1 cellular context compared by ENCODE assay signal in the genomic region with DNA sequence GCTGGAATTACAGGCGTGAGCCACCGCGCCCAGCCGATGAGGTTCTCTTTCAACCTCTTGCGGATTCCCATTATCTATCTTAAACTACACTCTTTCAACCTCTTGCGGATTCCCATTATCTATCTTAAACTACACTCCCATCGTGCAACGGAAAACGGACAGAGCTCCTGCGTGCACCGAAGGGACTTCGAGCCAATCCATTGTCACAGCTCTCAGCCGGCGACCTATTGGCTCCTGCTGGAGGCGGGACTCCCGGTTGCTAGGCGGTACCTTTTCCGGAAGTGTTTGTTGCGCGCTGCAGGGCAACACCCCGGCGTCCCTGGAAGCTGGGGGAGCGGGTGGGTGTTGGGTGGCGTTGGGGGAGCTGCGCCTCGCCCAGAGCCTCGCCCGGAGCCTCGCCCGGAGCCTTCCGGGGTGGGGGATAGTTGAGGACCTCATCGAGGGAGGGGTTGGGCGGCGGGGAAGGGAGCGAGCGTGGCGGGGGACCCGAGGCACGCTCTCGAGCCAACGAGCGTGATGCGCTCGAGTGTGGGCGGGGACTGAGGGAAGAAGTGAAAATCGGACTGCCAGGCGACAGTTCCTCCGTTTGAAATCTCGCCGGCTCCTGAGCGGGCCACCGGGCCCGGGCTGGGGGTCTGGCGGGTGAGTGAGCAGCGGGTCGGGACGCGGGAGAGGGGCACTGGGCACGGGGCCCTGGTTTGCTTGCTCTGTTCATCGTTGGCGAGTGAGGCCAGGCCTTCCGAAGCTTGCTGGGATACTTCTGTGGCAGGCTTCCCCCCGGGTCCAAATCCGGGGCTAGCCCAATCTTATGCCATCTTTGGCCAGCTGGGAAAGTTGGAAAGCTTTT.
A peak's percentile ranks its signal among the peaks of the same experiment; 100 is the strongest.
TF ChIP-seq lines count a peak whose summit lies in the region.

CEP164 (plus strand) TSS at position 288 of the 847 bp plus-strand sequence. CDS start 10,733 bp downstream, outside the sequence.

TF ChIP-seq in HepG2, 621 proteins besides CTCF, POLR2A, EP300 and RAD21 (continued from another document and continues in another):
- TF ChIP-seq, protein P1, sequence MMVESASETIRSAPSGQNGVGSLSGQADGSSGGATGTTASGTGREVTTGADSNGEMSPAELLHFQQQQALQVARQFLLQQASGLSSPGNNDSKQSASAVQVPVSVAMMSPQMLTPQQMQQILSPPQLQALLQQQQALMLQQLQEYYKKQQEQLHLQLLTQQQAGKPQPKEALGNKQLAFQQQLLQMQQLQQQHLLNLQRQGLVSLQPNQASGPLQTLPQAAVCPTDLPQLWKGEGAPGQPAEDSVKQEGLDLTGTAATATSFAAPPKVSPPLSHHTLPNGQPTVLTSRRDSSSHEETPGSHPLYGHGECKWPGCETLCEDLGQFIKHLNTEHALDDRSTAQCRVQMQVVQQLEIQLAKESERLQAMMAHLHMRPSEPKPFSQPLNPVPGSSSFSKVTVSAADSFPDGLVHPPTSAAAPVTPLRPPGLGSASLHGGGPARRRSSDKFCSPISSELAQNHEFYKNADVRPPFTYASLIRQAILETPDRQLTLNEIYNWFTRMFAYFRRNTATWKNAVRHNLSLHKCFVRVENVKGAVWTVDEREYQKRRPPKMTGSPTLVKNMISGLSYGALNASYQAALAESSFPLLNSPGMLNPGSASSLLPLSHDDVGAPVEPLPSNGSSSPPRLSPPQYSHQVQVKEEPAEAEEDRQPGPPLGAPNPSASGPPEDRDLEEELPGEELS (CRISPR knock-in tag; IDR thresholded peaks at IDR 0.05) = no peak; the same call in 1 of the 2 replicates
- TF ChIP-seq TRIM24 (CRISPR knock-in tag; IDR thresholded peaks at IDR 0.05) = no peak
- no peak for TF ChIP-seq MED8 (CRISPR knock-in tag; IDR thresholded peaks at IDR 0.05; ENCODE audit: insufficient replicate concordance)
- TF ChIP-seq BCLAF1 (IDR thresholded peaks at IDR 0.05) = no peak
- TF ChIP-seq MAX (IDR thresholded peaks at IDR 0.05) = peak; percentile 75
- TF ChIP-seq ZNF256 (CRISPR knock-in tag; conservative IDR thresholded peaks at IDR 0.05) = no peak
- TF ChIP-seq ZNF562 (CRISPR knock-in tag; IDR thresholded peaks at IDR 0.05; ENCODE audit: borderline replicate concordance) = no peak
- TF ChIP-seq FOXJ3 (CRISPR knock-in tag; IDR thresholded peaks at IDR 0.05; ENCODE audit: borderline replicate concordance) = 0 out of 2 replicates have a peak, but pooled peaks have one; percentile 23
- no peak for TF ChIP-seq AGO1 (IDR thresholded peaks at IDR 0.05; ENCODE audit: low read depth, low read length, poor library complexity, severe bottlenecking)
- peak; percentile 59; the same call in 1 of the 2 replicates for TF ChIP-seq MEIS2 (CRISPR knock-in tag; IDR thresholded peaks at IDR 0.05)
- no peak for TF ChIP-seq ZNF253 (CRISPR knock-in tag; IDR thresholded peaks at IDR 0.05; ENCODE audit: borderline replicate concordance)
- TF ChIP-seq, protein P2, sequence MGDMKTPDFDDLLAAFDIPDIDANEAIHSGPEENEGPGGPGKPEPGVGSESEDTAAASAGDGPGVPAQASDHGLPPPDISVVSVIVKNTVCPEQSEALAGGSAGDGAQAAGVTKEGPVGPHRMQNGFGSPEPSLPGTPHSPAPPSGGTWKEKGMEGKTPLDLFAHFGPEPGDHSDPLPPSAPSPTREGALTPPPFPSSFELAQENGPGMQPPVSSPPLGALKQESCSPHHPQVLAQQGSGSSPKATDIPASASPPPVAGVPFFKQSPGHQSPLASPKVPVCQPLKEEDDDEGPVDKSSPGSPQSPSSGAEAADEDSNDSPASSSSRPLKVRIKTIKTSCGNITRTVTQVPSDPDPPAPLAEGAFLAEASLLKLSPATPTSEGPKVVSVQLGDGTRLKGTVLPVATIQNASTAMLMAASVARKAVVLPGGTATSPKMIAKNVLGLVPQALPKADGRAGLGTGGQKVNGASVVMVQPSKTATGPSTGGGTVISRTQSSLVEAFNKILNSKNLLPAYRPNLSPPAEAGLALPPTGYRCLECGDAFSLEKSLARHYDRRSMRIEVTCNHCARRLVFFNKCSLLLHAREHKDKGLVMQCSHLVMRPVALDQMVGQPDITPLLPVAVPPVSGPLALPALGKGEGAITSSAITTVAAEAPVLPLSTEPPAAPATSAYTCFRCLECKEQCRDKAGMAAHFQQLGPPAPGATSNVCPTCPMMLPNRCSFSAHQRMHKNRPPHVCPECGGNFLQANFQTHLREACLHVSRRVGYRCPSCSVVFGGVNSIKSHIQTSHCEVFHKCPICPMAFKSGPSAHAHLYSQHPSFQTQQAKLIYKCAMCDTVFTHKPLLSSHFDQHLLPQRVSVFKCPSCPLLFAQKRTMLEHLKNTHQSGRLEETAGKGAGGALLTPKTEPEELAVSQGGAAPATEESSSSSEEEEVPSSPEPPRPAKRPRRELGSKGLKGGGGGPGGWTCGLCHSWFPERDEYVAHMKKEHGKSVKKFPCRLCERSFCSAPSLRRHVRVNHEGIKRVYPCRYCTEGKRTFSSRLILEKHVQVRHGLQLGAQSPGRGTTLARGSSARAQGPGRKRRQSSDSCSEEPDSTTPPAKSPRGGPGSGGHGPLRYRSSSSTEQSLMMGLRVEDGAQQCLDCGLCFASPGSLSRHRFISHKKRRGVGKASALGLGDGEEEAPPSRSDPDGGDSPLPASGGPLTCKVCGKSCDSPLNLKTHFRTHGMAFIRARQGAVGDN (CRISPR knock-in tag; IDR thresholded peaks at IDR 0.05) = peak; percentile 84
- TF ChIP-seq YEATS4 (CRISPR knock-in tag; IDR thresholded peaks at IDR 0.05; ENCODE audit: borderline replicate concordance) = peak; percentile 38; the same call in 1 of the 2 replicates
- peak in 1 of 2 experiments; percentile 18; a peak in 1 of 4 replicates for TF ChIP-seq KLF16 (CRISPR knock-in tag; IDR thresholded peaks at IDR 0.05)
- no peak for TF ChIP-seq TOE1 (CRISPR knock-in tag; IDR thresholded peaks at IDR 0.05)
- peak; percentile 54; the same call in 1 of the 2 replicates for TF ChIP-seq MEF2D (CRISPR knock-in tag; IDR thresholded peaks at IDR 0.05)
- TF ChIP-seq ZC3H4 (CRISPR knock-in tag; IDR thresholded peaks at IDR 0.05; ENCODE audit: borderline replicate concordance) = no peak
- peak; percentile 43; the same call in 1 of the 2 replicates for TF ChIP-seq POLR2AphosphoS5 (IDR thresholded peaks at IDR 0.05; ENCODE audit: low read depth, low read length)
- no peak for TF ChIP-seq ZNF781 (CRISPR knock-in tag; IDR thresholded peaks at IDR 0.05; ENCODE audit: borderline replicate concordance, not compliant biosample characterization)
- TF ChIP-seq, protein P3, sequence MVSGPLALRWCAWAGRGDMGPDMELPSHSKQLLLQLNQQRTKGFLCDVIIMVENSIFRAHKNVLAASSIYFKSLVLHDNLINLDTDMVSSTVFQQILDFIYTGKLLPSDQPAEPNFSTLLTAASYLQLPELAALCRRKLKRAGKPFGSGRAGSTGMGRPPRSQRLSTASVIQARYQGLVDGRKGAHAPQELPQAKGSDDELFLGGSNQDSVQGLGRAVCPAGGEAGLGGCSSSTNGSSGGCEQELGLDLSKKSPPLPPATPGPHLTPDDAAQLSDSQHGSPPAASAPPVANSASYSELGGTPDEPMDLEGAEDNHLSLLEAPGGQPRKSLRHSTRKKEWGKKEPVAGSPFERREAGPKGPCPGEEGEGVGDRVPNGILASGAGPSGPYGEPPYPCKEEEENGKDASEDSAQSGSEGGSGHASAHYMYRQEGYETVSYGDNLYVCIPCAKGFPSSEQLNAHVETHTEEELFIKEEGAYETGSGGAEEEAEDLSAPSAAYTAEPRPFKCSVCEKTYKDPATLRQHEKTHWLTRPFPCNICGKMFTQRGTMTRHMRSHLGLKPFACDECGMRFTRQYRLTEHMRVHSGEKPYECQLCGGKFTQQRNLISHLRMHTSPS (CRISPR knock-in tag; IDR thresholded peaks at IDR 0.05; ENCODE audit: low read depth) = no peak
- TF ChIP-seq PRDM10 (CRISPR knock-in tag; IDR thresholded peaks at IDR 0.05; ENCODE audit: low read depth) = 0 out of 2 replicates have a peak, but pooled peaks have one; percentile 18
- no peak for TF ChIP-seq PPARG (CRISPR knock-in tag; conservative IDR thresholded peaks at IDR 0.05)
- peak; percentile 71; the same call in 1 of the 2 replicates for TF ChIP-seq ZNF138 (CRISPR knock-in tag; IDR thresholded peaks at IDR 0.05; ENCODE audit: low read depth)
- TF ChIP-seq, protein P4, sequence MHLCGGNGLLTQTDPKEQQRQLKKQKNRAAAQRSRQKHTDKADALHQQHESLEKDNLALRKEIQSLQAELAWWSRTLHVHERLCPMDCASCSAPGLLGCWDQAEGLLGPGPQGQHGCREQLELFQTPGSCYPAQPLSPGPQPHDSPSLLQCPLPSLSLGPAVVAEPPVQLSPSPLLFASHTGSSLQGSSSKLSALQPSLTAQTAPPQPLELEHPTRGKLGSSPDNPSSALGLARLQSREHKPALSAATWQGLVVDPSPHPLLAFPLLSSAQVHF (CRISPR knock-in tag; IDR thresholded peaks at IDR 0.05) = 0 out of 2 replicates have a peak, but pooled peaks have one; percentile 55
- peak; percentile 37; the same call in 1 of the 2 replicates for TF ChIP-seq ARHGAP35 (CRISPR knock-in tag; IDR thresholded peaks at IDR 0.05; ENCODE audit: borderline replicate concordance)
- no peak for TF ChIP-seq ISX (CRISPR knock-in tag; conservative IDR thresholded peaks at IDR 0.05)
- no peak for TF ChIP-seq HNF4A (CRISPR knock-in tag; IDR thresholded peaks at IDR 0.05)
- TF ChIP-seq KLF11 (CRISPR knock-in tag; IDR thresholded peaks at IDR 0.05) = no peak
- no peak for TF ChIP-seq SMARCE1 (IDR thresholded peaks at IDR 0.05; ENCODE audit: borderline replicate concordance)
- TF ChIP-seq, protein P5, sequence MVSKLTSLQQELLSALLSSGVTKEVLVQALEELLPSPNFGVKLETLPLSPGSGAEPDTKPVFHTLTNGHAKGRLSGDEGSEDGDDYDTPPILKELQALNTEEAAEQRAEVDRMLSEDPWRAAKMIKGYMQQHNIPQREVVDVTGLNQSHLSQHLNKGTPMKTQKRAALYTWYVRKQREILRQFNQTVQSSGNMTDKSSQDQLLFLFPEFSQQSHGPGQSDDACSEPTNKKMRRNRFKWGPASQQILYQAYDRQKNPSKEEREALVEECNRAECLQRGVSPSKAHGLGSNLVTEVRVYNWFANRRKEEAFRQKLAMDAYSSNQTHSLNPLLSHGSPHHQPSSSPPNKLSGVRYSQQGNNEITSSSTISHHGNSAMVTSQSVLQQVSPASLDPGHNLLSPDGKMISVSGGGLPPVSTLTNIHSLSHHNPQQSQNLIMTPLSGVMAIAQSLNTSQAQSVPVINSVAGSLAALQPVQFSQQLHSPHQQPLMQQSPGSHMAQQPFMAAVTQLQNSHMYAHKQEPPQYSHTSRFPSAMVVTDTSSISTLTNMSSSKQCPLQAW (CRISPR knock-in tag; IDR thresholded peaks at IDR 0.05) = peak; percentile 60; the same call in 1 of the 2 replicates
- no peak for TF ChIP-seq MTERF4 (CRISPR knock-in tag; IDR thresholded peaks at IDR 0.05)
- TF ChIP-seq CC2D1A (CRISPR knock-in tag; IDR thresholded peaks at IDR 0.05) = no peak
- TF ChIP-seq ZNF567 (CRISPR knock-in tag; IDR thresholded peaks at IDR 0.05; ENCODE audit: borderline replicate concordance) = 0 out of 2 replicates have a peak, but pooled peaks have one; percentile 14
